In the genomic region with DNA sequence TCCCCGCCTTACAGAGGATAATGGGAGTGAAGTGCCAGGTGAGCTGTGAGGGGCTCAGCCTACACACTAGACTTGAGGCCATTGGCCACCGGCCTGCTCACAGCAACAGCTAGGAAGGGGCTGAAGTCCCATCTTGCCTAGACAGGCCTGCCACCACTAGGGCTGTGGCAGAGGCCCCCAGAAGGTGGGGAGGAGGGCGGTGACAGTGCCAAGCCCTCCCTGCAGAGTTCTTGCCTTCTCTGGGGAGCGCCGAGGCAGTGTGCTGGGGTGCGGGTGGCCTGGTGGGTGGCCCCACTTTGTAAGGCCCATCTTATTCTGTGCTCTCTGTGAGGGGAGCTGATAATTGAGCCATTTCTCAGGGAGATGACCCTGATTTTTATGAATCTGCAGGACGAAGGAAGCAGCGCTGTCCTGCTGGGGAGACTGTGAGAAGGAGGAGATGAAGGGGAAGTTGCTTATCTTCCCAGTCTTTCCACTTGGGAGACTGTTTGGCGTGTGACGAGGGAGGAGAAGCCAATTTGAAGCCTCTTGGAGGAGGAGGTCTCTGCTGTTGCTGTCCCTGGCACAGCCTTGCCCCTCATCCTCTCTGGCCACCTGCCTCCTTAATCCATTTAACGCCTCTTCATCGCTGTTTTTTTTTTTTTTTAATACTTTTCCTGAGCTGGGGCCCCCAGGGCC, we compare ENCODE assay signal across 16 cellular contexts.
DNase-seq lines count a peak whose midpoint lies in the region; ATAC-seq and TF ChIP-seq lines count a peak whose summit lies in the region.
"Had no signal": no experiment of that assay in that cellular context is flagged by ENCODE, and none has a peak within 500 bp of the region (broad histone marks: within the 10 kb centered on the region; RNA-seq: fewer than 3 reads in every experiment).

No MANE protein-coding gene starts in this region.

- H3K4me1 Mint-ChIP-seq in MCF 10A (ENCODE audit: insufficient read depth, unreplicated experiment), result no peaks in the 10 kb centered on the region
- H3K4me1 Mint-ChIP-seq in mesothelial cell of epicardium, result peaks cover 65% of the 10 kb centered on the region
- H3K4me1 Mint-ChIP-seq: CD4-positive, alpha-beta memory T cell had no signal

- ATAC-seq in Right ventricle myocardium superior (ENCODE audit: poor library complexity) (peak; percentile 28), HG02678 (IDR thresholded peaks at IDR 0.05; ENCODE audit: unreplicated experiment) (no peak)
- ATAC-seq: stimulated activated naive CD8-positive, alpha-beta T cell treated with anti-CD3 and anti-CD28 coated beads, Interleukin-15, Interleukin-2, amounts not matched to agents 100 U/mL and 50 U/mL, for 24 hours had no signal

- H3K9me3 Mint-ChIP-seq in MCF 10A (ENCODE audit: unreplicated experiment), result no peaks in the 10 kb centered on the region
- H3K9me3 Mint-ChIP-seq in mesothelial cell of epicardium, result peaks cover 3% of the 10 kb centered on the region
- H3K9me3 Mint-ChIP-seq: activated T-helper 2 cell treated with anti-CD3 and anti-CD28 coated beads, Interferon-gamma antibody, Interleukin-2, Interleukin-4, amounts not matched to agents 10 μg/mL and 5 μg/mL and 100 μg/mL, durations not matched to agents 14 hours and 24 hours and 36 hours; CD4-positive, alpha-beta memory T cell had no signal

- H3K36me3 Mint-ChIP-seq in MCF 10A (ENCODE audit: insufficient read depth, unreplicated experiment) (no peaks in the 10 kb centered on the region), mesothelial cell of epicardium (no peaks in the 10 kb centered on the region)
- H3K36me3 Mint-ChIP-seq: CD4-positive, alpha-beta memory T cell had no signal

- BruUV-seq in MCF 10A (replicated peaks; lab: Mats Ljungman, UMichigan), result no TSS peak

- H3K9me3 ChIP-seq in breast epithelium (no peaks in the 10 kb centered on the region), vagina (no peaks in the 10 kb centered on the region)
- H3K9me3 ChIP-seq: transverse colon had no signal

- POLR2A ChIA-PET in MCF 10A (lab: Yijun Ruan, JAX), result no interaction called here

- H3K27ac Mint-ChIP-seq in MCF 10A (ENCODE audit: low read depth, unreplicated experiment) (no peak overlapping the region), mesothelial cell of epicardium (peak overlapping the region; percentile 96)
- H3K27ac Mint-ChIP-seq: activated T-helper 2 cell treated with anti-CD3 and anti-CD28 coated beads, Interferon-gamma antibody, Interleukin-2, Interleukin-4, amounts not matched to agents 10 μg/mL and 5 μg/mL and 100 μg/mL, durations not matched to agents 14 hours and 24 hours and 36 hours; CD4-positive, alpha-beta memory T cell had no signal

- H3K36me3 ChIP-seq in breast epithelium (no peaks in the 10 kb centered on the region), vagina (no peaks in the 10 kb centered on the region)
- H3K36me3 ChIP-seq: transverse colon had no signal

- DNase-seq in breast epithelium (ENCODE audit: low spot score in 2 of 2) (no peak), MCF 10A (ENCODE audit: unreplicated experiment) (no peak), Right ventricle myocardium superior (no peak), mesothelial cell of epicardium (ENCODE audit: low spot score in 2 of 2, unreplicated experiment in 2 of 2) (no peak), vagina (ENCODE audit: extremely low spot score in 2 of 2) (no peak), midbrain (lab: John Stamatoyannopoulos, UW) (no peak), NCI-H2081 (lab: John Stamatoyannopoulos, UW) (no peak)
- DNase-seq: activated CD4-positive, CD25-positive, alpha-beta regulatory T cell treated with anti-CD3 and anti-CD28 coated beads, Interleukin-2, amount 50 U/mL, for 72 hours; CD4-positive, alpha-beta memory T cell; effector CD4-positive, alpha-beta T cell; NCI-H187; SHP77 treated with DMSO at 0.1 percent for 48 hours; stimulated activated naive CD8-positive, alpha-beta T cell treated with anti-CD3 and anti-CD28 coated beads, Interleukin-15, Interleukin-2, amounts not matched to agents 100 U/mL and 50 U/mL, for 24 hours; transverse colon had no signal

- peaks cover 0 to 9% of the 10 kb centered on the region in 2 donors for H3K4me1 ChIP-seq in breast epithelium
- H3K4me1 ChIP-seq in vagina, result peaks cover 30% of the 10 kb centered on the region

- H3K27me3 ChIP-seq in breast epithelium, result no peaks in the 10 kb centered on the region
- H3K27me3 ChIP-seq in vagina, result no peaks in the 10 kb centered on the region
- H3K27me3 ChIP-seq: transverse colon had no signal

- TF ChIP-seq POLR2A in breast epithelium (IDR thresholded peaks at IDR 0.05) (no peak), vagina (IDR thresholded peaks at IDR 0.05) (no peak)

- intact Hi-C loops in breast epithelium (cut with DNase I; ENCODE audit: low total_unique reads), result no loop called here
- intact Hi-C loops in MCF 10A (cut with micrococcal nuclease), result no loop called here
- intact Hi-C loops in Right ventricle myocardium superior (cut with DNase I), result no loop called here
- intact Hi-C loops in vagina (cut with DNase I), result no loop called here

- no peaks in the 10 kb centered on the region for H3K27me3 Mint-ChIP-seq in MCF 10A (ENCODE audit: insufficient read depth, unreplicated experiment)
- H3K27me3 Mint-ChIP-seq in mesothelial cell of epicardium (ENCODE audit: low read depth), result no peaks in the 10 kb centered on the region

- H3K27ac ChIP-seq in breast epithelium (peak overlapping the region; percentile 58 to 76), vagina (peak overlapping the region; percentile 60)
- H3K27ac ChIP-seq: transverse colon had no signal

- CTCF ChIA-PET in MCF 10A (lab: Yijun Ruan, JAX), result interaction anchor here (0.6 to 2.6 kb wide), 5 partner anchors 15 to 420 kb away, joined by 3 to 13 read pairs (median 4); no protein-coding TSS in a partner anchor

- H3K4me3 ChIP-seq in breast epithelium (no peak overlapping the region), vagina (no peak overlapping the region)
- H3K4me3 ChIP-seq: transverse colon had no signal

- TF ChIP-seq CTCF in breast epithelium (IDR thresholded peaks at IDR 0.05), result no peak
- TF ChIP-seq CTCF in MCF 10A (IDR thresholded peaks at IDR 0.05; ENCODE audit: unreplicated experiment), result no peak
- TF ChIP-seq CTCF in mesothelial cell of epicardium (IDR thresholded peaks at IDR 0.05; ENCODE audit: unreplicated experiment), result no peak
- TF ChIP-seq CTCF in vagina (IDR thresholded peaks at IDR 0.05), result no peak

- H3K4me3 Mint-ChIP-seq in MCF 10A (ENCODE audit: unreplicated experiment) (no peak overlapping the region), mesothelial cell of epicardium (peak overlapping the region; percentile 15)
- H3K4me3 Mint-ChIP-seq: CD4-positive, alpha-beta memory T cell had no signal
